In genomic region chr2:60581461-60582282, GRCh38 we compare ENCODE assay signal across 8 cellular contexts. TPM values are rescaled to one million over a fixed set of nuclear protein-coding genes. Genes with fewer than 3 reads are reported as not detected.
DNase-seq lines count a peak whose midpoint lies in the region; ATAC-seq lines count a peak whose summit lies in the region.

No MANE protein-coding gene starts in this region.

- H3K4me2 ChIP-seq in mesenchymal stem cell (ENCODE audit: low read length, poor library complexity, severe bottlenecking): peak overlapping the region; percentile 96

- H3K27ac ChIP-seq in mesenchymal stem cell (ENCODE audit: low read length, poor library complexity, severe bottlenecking): no peak overlapping the region

- peaks cover 24 to 68% of the 10 kb centered on the region in 2 experiments for H3K27me3 ChIP-seq in mesenchymal stem cell (ENCODE audit: control insufficient read depth in 1 of 2, insufficient read depth in 1 of 2, low read length in 2 of 2)

- H4K8ac ChIP-seq in mesenchymal stem cell (ENCODE audit: low read length): no peak overlapping the region

- no peaks in the 10 kb centered on the region for H3K9me3 ChIP-seq in mesenchymal stem cell (ENCODE audit: control insufficient read depth, low read length)

- H3K18ac ChIP-seq in mesenchymal stem cell (ENCODE audit: low read depth in 1 of 2, low read length in 2 of 2): no peak overlapping the region

- H4K91ac ChIP-seq in mesenchymal stem cell (ENCODE audit: low read length): no peak overlapping the region

- no peaks in the 10 kb centered on the region for H3K79me1 ChIP-seq in mesenchymal stem cell (replicated peaks; ENCODE audit: low read length, poor library complexity, severe bottlenecking)

- no peak overlapping the region for H3K4ac ChIP-seq in mesenchymal stem cell (ENCODE audit: low read depth in 1 of 2, low read length in 2 of 2)

- no peak overlapping the region for H2BK120ac ChIP-seq in mesenchymal stem cell (ENCODE audit: low read depth, low read length)

- peak overlapping the region in 1 of 2 experiments; percentile 14 for H3K23ac ChIP-seq in mesenchymal stem cell (ENCODE audit: low read length in 2 of 2)

- peak overlapping the region; percentile 18 for H2AFZ ChIP-seq in mesenchymal stem cell (ENCODE audit: low read depth, low read length)

- DNase-seq in ACHN: peak; percentile 61
- DNase-seq in NCI-H2171 (lab: John Stamatoyannopoulos, UW): peak; percentile 82
- peak; percentile 34 to 41 for DNase-seq in activated CD4-positive, alpha-beta T cell treated with anti-CD3 and anti-CD28 coated beads, Interleukin-2, amount 50 U/mL, for 4 hours
- peak; percentile 28 for DNase-seq in effector CD4-positive, alpha-beta T cell
- DNase-seq in mesenchymal stem cell: peak; percentile 46
- DNase-seq in stimulated activated CD8-positive, alpha-beta memory T cell treated with anti-CD3 and anti-CD28 coated beads, Interleukin-12 subunit alpha, Interleukin-12 subunit beta, amount 100 ng/mL, for 24 hours (ENCODE audit: extremely low read depth): peak; percentile 10

- H3K4me1 ChIP-seq in mesenchymal stem cell (ENCODE audit: control insufficient read depth, insufficient read depth, low read depth, low read length): peaks cover 2% of the 10 kb centered on the region

- no peak overlapping the region for H2BK12ac ChIP-seq in mesenchymal stem cell (ENCODE audit: low read length in 2 of 2)

- ATAC-seq in GM18502 (IDR thresholded peaks at IDR 0.05; ENCODE audit: poor library complexity, unreplicated experiment) (peak; percentile 97), HG02981 (IDR thresholded peaks at IDR 0.05; ENCODE audit: unreplicated experiment) (peak; percentile 96)

- H3K14ac ChIP-seq in mesenchymal stem cell (ENCODE audit: low read length in 2 of 2): no peak overlapping the region

- H3K9ac ChIP-seq in mesenchymal stem cell (ENCODE audit: low read length): peak overlapping the region; percentile 41

- in situ Hi-C loops in ACHN (cut with HindIII; ENCODE audit: low pct_ligation_motif_present, low pct_unique_long_range_greater_than_20kb, low sequenced_read_pairs): no loop called here

- no peaks in the 10 kb centered on the region for H3K36me3 ChIP-seq in mesenchymal stem cell (ENCODE audit: control insufficient read depth in 1 of 2, insufficient read depth in 2 of 2, low read depth in 1 of 2, low read length in 2 of 2)

- 4% methylated on average over 55 of the region's 59 CpGs for WGBS in mesenchymal stem cell

- no peak overlapping the region for H2BK15ac ChIP-seq in mesenchymal stem cell (ENCODE audit: low read depth, poor library complexity, severe bottlenecking)

- H2BK5ac ChIP-seq in mesenchymal stem cell (ENCODE audit: low read depth, low read length, poor library complexity, severe bottlenecking): no peak overlapping the region

- H3K4me3 ChIP-seq in mesenchymal stem cell (ENCODE audit: insufficient read depth in 1 of 2, low read depth in 1 of 2, low read length in 2 of 2): peak overlapping the region; percentile 50 to 65

- H2AK5ac ChIP-seq in mesenchymal stem cell (ENCODE audit: low read length, severe bottlenecking): no peak overlapping the region

RNA-seq across cellular contexts. Expression of gene BCL11A, which starts 28.2 kb away (rescaled TPM):
- 1.1 TPM for polyA plus RNA-seq in mesenchymal stem cell (2013, experiment 1 of 2)
- 1.1 TPM for polyA plus RNA-seq in mesenchymal stem cell (2013, experiment 2 of 2)

Comparison
In these comparisons a context has a peak if more than half of its experiments do, and no peak if none do; other contexts are left out.
1. DNase-seq: peak in every context shown above with its lines; median percentile 82 in NCI-H2171; 61 in ACHN; 46 in mesenchymal stem cell; 38 in activated CD4-positive, alpha-beta T cell treated with anti-CD3 and anti-CD28 coated beads, Interleukin-2, amount 50 U/mL, for 4 hours; 28 in effector CD4-positive, alpha-beta T cell; 10 in stimulated activated CD8-positive, alpha-beta memory T cell treated with anti-CD3 and anti-CD28 coated beads, Interleukin-12 subunit alpha, Interleukin-12 subunit beta, amount 100 ng/mL, for 24 hours.